ENCODE assay signal across 22 cellular contexts in the genomic region with DNA sequence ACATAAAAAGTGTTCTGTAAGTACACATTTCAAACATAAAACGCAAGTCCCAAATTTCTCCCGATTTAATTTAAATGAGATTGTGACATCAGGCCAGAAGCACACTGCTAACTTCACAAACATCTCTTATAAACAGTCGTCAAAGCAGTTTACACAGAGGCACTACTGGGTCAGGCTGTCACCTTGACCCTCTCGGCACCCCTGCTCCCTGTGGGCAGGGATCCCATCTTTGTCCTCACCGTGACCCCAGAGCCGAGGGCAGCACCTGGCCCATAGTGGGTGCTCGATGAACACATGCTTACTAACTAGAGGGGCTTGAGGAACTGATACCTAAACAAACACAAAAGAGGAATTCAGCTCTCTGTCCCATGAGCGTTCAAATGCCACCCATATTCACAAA. TPM values are rescaled to one million over a fixed set of nuclear protein-coding genes. Genes with fewer than 3 reads are reported as not detected.
"Had no signal": no experiment of that assay in that cellular context is flagged by ENCODE, and none has a peak within 500 bp of the region (broad histone marks: within the 10 kb centered on the region; RNA-seq: fewer than 3 reads in every experiment).

No MANE protein-coding gene starts in this region.

- H3K4me1 ChIP-seq: testis, upper lobe of right lung had no signal

- H3K4me3 ChIP-seq: gastroesophageal sphincter, heart right ventricle, mucosa of descending colon, testis, upper lobe of right lung had no signal

- ATAC-seq: activated CD4-positive, CD25-positive, alpha-beta regulatory T cell treated with anti-CD3 and anti-CD28 coated beads, Interleukin-2, amount 50 U/mL, for 24 hours; gastroesophageal sphincter; heart right ventricle; natural killer cell; stimulated activated naive CD8-positive, alpha-beta T cell treated with anti-CD3 and anti-CD28 coated beads, Interleukin-15, Interleukin-2, amounts not matched to agents 100 U/mL and 50 U/mL, for 24 hours; T-cell had no signal

- H3K27ac ChIP-seq: gastroesophageal sphincter, heart right ventricle, testis, upper lobe of right lung had no signal

- H3K4me3 Mint-ChIP-seq: activated T-helper 1 cell treated with anti-CD3 and anti-CD28 coated beads, Interleukin-12 subunit alpha, Interleukin-12 subunit beta, Interleukin-2, Interleukin-4 antibody, amounts not matched to agents 30 ng/mL and 10 ng/mL and 1 ng/mL, durations not matched to agents 14 hours and 24 hours and 36 hours; dendritic cell treated with granulocyte-macrophage colony-stimulating factor and Interleukin-4, amounts not matched to agents 40 ng/mL and 50 ng/mL, for 4 days; natural killer cell; T-cell had no signal

- DNase-seq: activated CD4-positive, alpha-beta T cell treated with anti-CD3 and anti-CD28 coated beads, Interleukin-2, amount 50 U/mL, for 1 hour; aorta; cerebellar nuclear complex; heart right ventricle; left colon; mammary epithelial cell; mucosa of descending colon; natural killer cell; posterior cingulate gyrus; stimulated activated CD4-positive, alpha-beta T cell treated with anti-CD3 and anti-CD28 coated beads, Interleukin-4, amount 100 ng/mL, for 24 hours; stimulated activated naive CD8-positive, alpha-beta T cell treated with anti-CD3 and anti-CD28 coated beads, Interleukin-15, Interleukin-2, amounts not matched to agents 100 U/mL and 50 U/mL, for 24 hours; T-cell; T-helper 9 cell; testis; upper lobe of right lung had no signal

- H3K27me3 Mint-ChIP-seq: dendritic cell treated with granulocyte-macrophage colony-stimulating factor and Interleukin-4, amounts not matched to agents 40 ng/mL and 50 ng/mL, for 4 days; T-cell had no signal

- H3K27ac Mint-ChIP-seq: activated T-helper 1 cell treated with anti-CD3 and anti-CD28 coated beads, Interleukin-12 subunit alpha, Interleukin-12 subunit beta, Interleukin-2, Interleukin-4 antibody, amounts not matched to agents 30 ng/mL and 10 ng/mL and 1 ng/mL, durations not matched to agents 14 hours and 24 hours and 36 hours; dendritic cell treated with granulocyte-macrophage colony-stimulating factor and Interleukin-4, amounts not matched to agents 40 ng/mL and 50 ng/mL, for 4 days; natural killer cell had no signal

- H3K9me3 ChIP-seq: gastroesophageal sphincter, heart right ventricle, mucosa of descending colon, testis, upper lobe of right lung had no signal

- H3K27me3 ChIP-seq: gastroesophageal sphincter, heart right ventricle, testis, upper lobe of right lung had no signal

- H3K9me3 Mint-ChIP-seq: activated T-helper 1 cell treated with anti-CD3 and anti-CD28 coated beads, Interleukin-12 subunit alpha, Interleukin-12 subunit beta, Interleukin-2, Interleukin-4 antibody, amounts not matched to agents 30 ng/mL and 10 ng/mL and 1 ng/mL, durations not matched to agents 14 hours and 24 hours and 36 hours; dendritic cell treated with granulocyte-macrophage colony-stimulating factor and Interleukin-4, amounts not matched to agents 40 ng/mL and 50 ng/mL, for 4 days; natural killer cell; T-cell had no signal

RNA-seq across cellular contexts. Expression of a gene that starts 25.2 kb away (rescaled TPM):
- total RNA-seq: activated CD8-positive, alpha-beta memory T cell treated with anti-CD3 and anti-CD28 coated beads for 36 hours; activated T-helper 1 cell treated with anti-CD3 and anti-CD28 coated beads, Interleukin-12 subunit alpha, Interleukin-12 subunit beta, Interleukin-2, Interleukin-4 antibody, amounts not matched to agents 30 ng/mL and 10 ng/mL and 1 ng/mL, durations not matched to agents 14 hours and 24 hours and 36 hours; aorta; gastroesophageal sphincter; heart right ventricle; left colon; mammary epithelial cell; mucosa of descending colon; natural killer cell; skeletal muscle tissue; T-cell; testis; upper lobe of right lung had no signal
- polyA plus RNA-seq: aorta, esophagus, heart right ventricle, mammary epithelial cell had no signal
